9 cellular contexts compared by ENCODE assay signal in genomic region chr20:12207875-12208274, GRCh38.
DNase-seq lines count a peak whose midpoint lies in the region; ATAC-seq and TF ChIP-seq lines count a peak whose summit lies in the region.
"Had no signal": no experiment of that assay in that cellular context is flagged by ENCODE, and none has a peak within 500 bp of the region (broad histone marks: within the 10 kb centered on the region; RNA-seq: fewer than 3 reads in every experiment).

No MANE protein-coding gene starts in this region.

- H3K27me3 ChIP-seq in SK-N-SH (ENCODE audit: insufficient read depth) = no peaks in the 10 kb centered on the region
- no peaks in the 10 kb centered on the region for H3K27me3 ChIP-seq in effector memory CD4-positive, alpha-beta T cell (replicated peaks; ENCODE audit: control insufficient read depth, insufficient read depth, low read length, poor library complexity, severe bottlenecking)

- TF ChIP-seq CTCF in SK-N-SH (IDR thresholded peaks at IDR 0.05) (peak; percentile 45), epithelial cell of proximal tubule (conservative IDR thresholded peaks at IDR 0.05; ENCODE audit: low read depth, low read length) (peak; percentile 69)

- TF ChIP-seq EP300 in SK-N-SH (IDR thresholded peaks at IDR 0.05; ENCODE audit: borderline replicate concordance in 1 of 2, low read depth in 1 of 2, low read length in 1 of 2) = no peak

- H3K4me1 ChIP-seq in SK-N-SH (ENCODE audit: control insufficient read depth in 1 of 2, insufficient read depth in 2 of 2, low read depth in 1 of 2, low read length in 1 of 2) = no peaks in the 10 kb centered on the region
- H3K4me1 ChIP-seq in effector memory CD4-positive, alpha-beta T cell (ENCODE audit: control insufficient read depth, insufficient read depth, low read length, poor library complexity, severe bottlenecking) = no peaks in the 10 kb centered on the region

- H3F3A ChIP-seq in SK-N-SH (replicated peaks; ENCODE audit: insufficient read depth) = no peaks in the 10 kb centered on the region

- DNase-seq in SK-N-SH (peak; percentile 5), NCI-H524 (lab: John Stamatoyannopoulos, UW) (peak; percentile 53 to 57), epithelial cell of proximal tubule (ENCODE audit: low read depth) (no peak), renal cortical epithelial cell (ENCODE audit: low read depth) (peak; percentile 4), NCI-H510A (lab: John Stamatoyannopoulos, UW) (no peak)
- no peak for DNase-seq in effector memory CD4-positive, alpha-beta T cell
- no peak for DNase-seq in activated naive CD4-positive, alpha-beta T cell treated with Interleukin-2 at 50 U/mL for 16 hours

- H3K27ac ChIP-seq in SK-N-SH (ENCODE audit: low read depth in 2 of 2, low read length in 1 of 2) = no peak overlapping the region
- no peak overlapping the region for H3K27ac ChIP-seq in effector memory CD4-positive, alpha-beta T cell (ENCODE audit: insufficient read depth, low read length, poor library complexity, severe bottlenecking)

- 13% methylated on average over 1 of the region's 1 CpG for WGBS in SK-N-SH (ENCODE audit: low lambda C conversion rate)

- POLR2A ChIA-PET in SK-N-SH (lab: Yijun Ruan, JAX) = no interaction called here

- H3K4me2 ChIP-seq in SK-N-SH = no peak overlapping the region

- CTCF ChIA-PET in SK-N-SH (lab: Yijun Ruan, JAX) = interaction anchor here (1.0 to 1.5 kb wide), 2 partner anchors 13 to 21 kb away, joined by 3 to 5 read pairs; no protein-coding TSS in a partner anchor

- TF ChIP-seq RAD21 in SK-N-SH (IDR thresholded peaks at IDR 0.05; ENCODE audit: low read length) = peak; percentile 32; the same call in 1 of the 2 replicates

- no peaks in the 10 kb centered on the region for H3K9me2 ChIP-seq in SK-N-SH

- H4K20me1 ChIP-seq in SK-N-SH (ENCODE audit: insufficient read depth) = no peaks in the 10 kb centered on the region

- H3K79me2 ChIP-seq in SK-N-SH (ENCODE audit: insufficient read depth) = no peaks in the 10 kb centered on the region

- H3K4me3 ChIP-seq in SK-N-SH (ENCODE audit: low read depth in 2 of 2, low read length in 1 of 2) (no peak overlapping the region), epithelial cell of proximal tubule (ENCODE audit: low read depth, low read length) (no peak overlapping the region)
- H3K4me3 ChIP-seq in effector memory CD4-positive, alpha-beta T cell (ENCODE audit: insufficient read depth, low read depth, low read length, poor library complexity, severe bottlenecking) = no peak overlapping the region

- H3K9ac ChIP-seq in SK-N-SH = no peak overlapping the region

- no peaks in the 10 kb centered on the region for H3K36me3 ChIP-seq in SK-N-SH (replicated peaks in 1 of 2; ENCODE audit: control insufficient read depth in 1 of 2, insufficient read depth in 2 of 2, low read length in 1 of 2)
- H3K36me3 ChIP-seq in effector memory CD4-positive, alpha-beta T cell (ENCODE audit: control insufficient read depth, insufficient read depth, low read length) = no peaks in the 10 kb centered on the region

- H2AFZ ChIP-seq in SK-N-SH (ENCODE audit: low read depth) = no peak overlapping the region

- ATAC-seq in SK-N-SH treated with all-trans-retinoic acid at 6 μM for 48 hours = no peak
- ATAC-seq: activated naive CD4-positive, alpha-beta T cell treated with anti-CD3 and anti-CD28 coated beads, Interleukin-2, amount 50 U/mL, for 72 hours had no signal

- H3K9me3 ChIP-seq in SK-N-SH = 0 out of 2 replicates have a peak, but pooled peaks cover 5% of the 10 kb centered on the region
- H3K9me3 ChIP-seq in effector memory CD4-positive, alpha-beta T cell (ENCODE audit: control insufficient read depth, low read length) = no peaks in the 10 kb centered on the region

TF ChIP-seq in SK-N-SH, 30 proteins besides CTCF, POLR2A, EP300 and RAD21 (continues in another document):
- TF ChIP-seq, protein P1, sequence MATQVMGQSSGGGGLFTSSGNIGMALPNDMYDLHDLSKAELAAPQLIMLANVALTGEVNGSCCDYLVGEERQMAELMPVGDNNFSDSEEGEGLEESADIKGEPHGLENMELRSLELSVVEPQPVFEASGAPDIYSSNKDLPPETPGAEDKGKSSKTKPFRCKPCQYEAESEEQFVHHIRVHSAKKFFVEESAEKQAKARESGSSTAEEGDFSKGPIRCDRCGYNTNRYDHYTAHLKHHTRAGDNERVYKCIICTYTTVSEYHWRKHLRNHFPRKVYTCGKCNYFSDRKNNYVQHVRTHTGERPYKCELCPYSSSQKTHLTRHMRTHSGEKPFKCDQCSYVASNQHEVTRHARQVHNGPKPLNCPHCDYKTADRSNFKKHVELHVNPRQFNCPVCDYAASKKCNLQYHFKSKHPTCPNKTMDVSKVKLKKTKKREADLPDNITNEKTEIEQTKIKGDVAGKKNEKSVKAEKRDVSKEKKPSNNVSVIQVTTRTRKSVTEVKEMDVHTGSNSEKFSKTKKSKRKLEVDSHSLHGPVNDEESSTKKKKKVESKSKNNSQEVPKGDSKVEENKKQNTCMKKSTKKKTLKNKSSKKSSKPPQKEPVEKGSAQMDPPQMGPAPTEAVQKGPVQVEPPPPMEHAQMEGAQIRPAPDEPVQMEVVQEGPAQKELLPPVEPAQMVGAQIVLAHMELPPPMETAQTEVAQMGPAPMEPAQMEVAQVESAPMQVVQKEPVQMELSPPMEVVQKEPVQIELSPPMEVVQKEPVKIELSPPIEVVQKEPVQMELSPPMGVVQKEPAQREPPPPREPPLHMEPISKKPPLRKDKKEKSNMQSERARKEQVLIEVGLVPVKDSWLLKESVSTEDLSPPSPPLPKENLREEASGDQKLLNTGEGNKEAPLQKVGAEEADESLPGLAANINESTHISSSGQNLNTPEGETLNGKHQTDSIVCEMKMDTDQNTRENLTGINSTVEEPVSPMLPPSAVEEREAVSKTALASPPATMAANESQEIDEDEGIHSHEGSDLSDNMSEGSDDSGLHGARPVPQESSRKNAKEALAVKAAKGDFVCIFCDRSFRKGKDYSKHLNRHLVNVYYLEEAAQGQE (IDR thresholded peaks at IDR 0.05; ENCODE audit: low read depth, low read length) = no peak
- TF ChIP-seq, protein P2, sequence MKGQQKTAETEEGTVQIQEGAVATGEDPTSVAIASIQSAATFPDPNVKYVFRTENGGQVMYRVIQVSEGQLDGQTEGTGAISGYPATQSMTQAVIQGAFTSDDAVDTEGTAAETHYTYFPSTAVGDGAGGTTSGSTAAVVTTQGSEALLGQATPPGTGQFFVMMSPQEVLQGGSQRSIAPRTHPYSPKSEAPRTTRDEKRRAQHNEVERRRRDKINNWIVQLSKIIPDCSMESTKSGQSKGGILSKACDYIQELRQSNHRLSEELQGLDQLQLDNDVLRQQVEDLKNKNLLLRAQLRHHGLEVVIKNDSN (IDR thresholded peaks at IDR 0.05; ENCODE audit: borderline replicate concordance, low read depth) = no peak
- no peak for TF ChIP-seq JUND (IDR thresholded peaks at IDR 0.05)
- no peak for TF ChIP-seq YY1 (IDR thresholded peaks at IDR 0.05; ENCODE audit: low read depth)
- TF ChIP-seq ELF1 (IDR thresholded peaks at IDR 0.05) = no peak
- no peak for TF ChIP-seq FOXJ3 (CRISPR knock-in tag; IDR thresholded peaks at IDR 0.05)
- TF ChIP-seq MXI1 (IDR thresholded peaks at IDR 0.05; ENCODE audit: low read depth, low read length) = no peak
- TF ChIP-seq NFIC (IDR thresholded peaks at IDR 0.05; ENCODE audit: borderline replicate concordance) = no peak

TF ChIP-seq in SK-N-SH treated with all-trans-retinoic acid at 6 μM for 48 hours, 23 proteins besides CTCF, POLR2A, EP300 and RAD21 (continues in another document):
- TF ChIP-seq, protein P3, sequence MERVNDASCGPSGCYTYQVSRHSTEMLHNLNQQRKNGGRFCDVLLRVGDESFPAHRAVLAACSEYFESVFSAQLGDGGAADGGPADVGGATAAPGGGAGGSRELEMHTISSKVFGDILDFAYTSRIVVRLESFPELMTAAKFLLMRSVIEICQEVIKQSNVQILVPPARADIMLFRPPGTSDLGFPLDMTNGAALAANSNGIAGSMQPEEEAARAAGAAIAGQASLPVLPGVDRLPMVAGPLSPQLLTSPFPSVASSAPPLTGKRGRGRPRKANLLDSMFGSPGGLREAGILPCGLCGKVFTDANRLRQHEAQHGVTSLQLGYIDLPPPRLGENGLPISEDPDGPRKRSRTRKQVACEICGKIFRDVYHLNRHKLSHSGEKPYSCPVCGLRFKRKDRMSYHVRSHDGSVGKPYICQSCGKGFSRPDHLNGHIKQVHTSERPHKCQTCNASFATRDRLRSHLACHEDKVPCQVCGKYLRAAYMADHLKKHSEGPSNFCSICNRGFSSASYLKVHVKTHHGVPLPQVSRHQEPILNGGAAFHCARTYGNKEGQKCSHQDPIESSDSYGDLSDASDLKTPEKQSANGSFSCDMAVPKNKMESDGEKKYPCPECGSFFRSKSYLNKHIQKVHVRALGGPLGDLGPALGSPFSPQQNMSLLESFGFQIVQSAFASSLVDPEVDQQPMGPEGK (CRISPR knock-in tag; IDR thresholded peaks at IDR 0.05; ENCODE audit: borderline replicate concordance) = no peak
- TF ChIP-seq ARNTL (CRISPR knock-in tag; IDR thresholded peaks at IDR 0.05; ENCODE audit: borderline replicate concordance, low read depth) = no peak
- no peak for TF ChIP-seq SNAI2 (CRISPR knock-in tag; IDR thresholded peaks at IDR 0.05)
- TF ChIP-seq ZNF565 (CRISPR knock-in tag; conservative IDR thresholded peaks at IDR 0.05; ENCODE audit: low read depth) = no peak
- TF ChIP-seq ISL1 (CRISPR knock-in tag; IDR thresholded peaks at IDR 0.05) = no peak
- TF ChIP-seq CSDC2 (CRISPR knock-in tag; IDR thresholded peaks at IDR 0.05) = no peak
- TF ChIP-seq ESRRG (CRISPR knock-in tag; IDR thresholded peaks at IDR 0.05) = no peak
- TF ChIP-seq, protein P4, sequence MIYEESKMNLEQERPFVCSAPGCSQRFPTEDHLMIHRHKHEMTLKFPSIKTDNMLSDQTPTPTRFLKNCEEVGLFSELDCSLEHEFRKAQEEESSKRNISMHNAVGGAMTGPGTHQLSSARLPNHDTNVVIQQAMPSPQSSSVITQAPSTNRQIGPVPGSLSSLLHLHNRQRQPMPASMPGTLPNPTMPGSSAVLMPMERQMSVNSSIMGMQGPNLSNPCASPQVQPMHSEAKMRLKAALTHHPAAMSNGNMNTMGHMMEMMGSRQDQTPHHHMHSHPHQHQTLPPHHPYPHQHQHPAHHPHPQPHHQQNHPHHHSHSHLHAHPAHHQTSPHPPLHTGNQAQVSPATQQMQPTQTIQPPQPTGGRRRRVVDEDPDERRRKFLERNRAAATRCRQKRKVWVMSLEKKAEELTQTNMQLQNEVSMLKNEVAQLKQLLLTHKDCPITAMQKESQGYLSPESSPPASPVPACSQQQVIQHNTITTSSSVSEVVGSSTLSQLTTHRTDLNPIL (CRISPR knock-in tag; IDR thresholded peaks at IDR 0.05; ENCODE audit: low read depth) = no peak
- TF ChIP-seq TOX (CRISPR knock-in tag; IDR thresholded peaks at IDR 0.05; ENCODE audit: borderline replicate concordance) = no peak
- no peak for TF ChIP-seq ZNF8 (CRISPR knock-in tag; IDR thresholded peaks at IDR 0.05)
- no peak for TF ChIP-seq ZFP30 (CRISPR knock-in tag; IDR thresholded peaks at IDR 0.05)
- TF ChIP-seq OSR1 (CRISPR knock-in tag; IDR thresholded peaks at IDR 0.05) = no peak
- TF ChIP-seq BACH2 (CRISPR knock-in tag; IDR thresholded peaks at IDR 0.05; ENCODE audit: borderline replicate concordance) = no peak
- TF ChIP-seq GLIS3 (CRISPR knock-in tag; IDR thresholded peaks at IDR 0.05) = no peak

Comparison
In these comparisons a context has a peak if more than half of its experiments do, and no peak if none do; other contexts are left out.
1. DNase-seq: peak in SK-N-SH (single experiment), NCI-H524 (2 of 2) and renal cortical epithelial cell (single experiment); none in epithelial cell of proximal tubule (single experiment), NCI-H510A (single experiment), effector memory CD4-positive, alpha-beta T cell (0 of 3) and activated naive CD4-positive, alpha-beta T cell treated with Interleukin-2 at 50 U/mL for 16 hours (single experiment).